ENCODE assay signal across 8 cellular contexts in the genomic region with DNA sequence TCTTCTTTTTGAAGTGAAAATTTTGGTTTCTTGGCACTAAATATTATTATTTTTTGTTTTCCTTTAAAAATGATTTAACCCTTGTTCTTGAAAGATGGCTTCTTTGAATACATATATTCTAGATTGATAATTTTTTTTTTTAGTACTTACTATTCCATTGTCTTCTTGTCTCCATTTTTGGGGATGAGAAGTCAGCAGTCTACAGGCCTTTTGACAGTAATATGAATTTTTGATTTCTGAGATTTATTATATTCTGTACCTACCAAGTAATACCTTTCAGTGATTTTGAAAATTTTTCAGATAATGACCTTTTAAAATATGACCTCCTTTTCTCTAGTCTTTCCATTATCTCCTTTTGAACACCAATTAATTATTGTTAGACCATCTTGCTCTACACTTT.
"Had no signal": no experiment of that assay in that cellular context is flagged by ENCODE, and none has a peak within 500 bp of the region (broad histone marks: within the 10 kb centered on the region; RNA-seq: fewer than 3 reads in every experiment).

No MANE protein-coding gene starts in this region.

- ATAC-seq: GM12878 had no signal

- DNase-seq: GDM1, GF-D8 had no signal

- H3K4me3 ChIP-seq: GM12878 had no signal

- FAIRE-seq: G401.6, GM12878, GM12891, GM12892, GM18507, GM19239 had no signal
